In genomic region chr2:217788669-217789002, GRCh38 we compare ENCODE assay signal across 17 cellular contexts.
DNase-seq lines count a peak whose midpoint lies in the region; ATAC-seq and TF ChIP-seq lines count a peak whose summit lies in the region.
"Had no signal": no experiment of that assay in that cellular context is flagged by ENCODE, and none has a peak within 500 bp of the region (broad histone marks: within the 10 kb centered on the region; RNA-seq: fewer than 3 reads in every experiment).

No MANE protein-coding gene starts in this region.

- CTCF ChIA-PET in CD4-positive, alpha-beta T cell (lab: Charles Lee), result interaction anchor here (1.1 to 1.8 kb wide), 4 partner anchors 9 to 246 kb away, joined by 4 to 11 read pairs (median 6); no protein-coding TSS in a partner anchor

- no peak overlapping the region for H4K8ac ChIP-seq in neuronal stem cell (ENCODE audit: low read depth, low read length)

- H3K9me3 Mint-ChIP-seq in activated CD4-positive, alpha-beta T cell treated with anti-CD3 and anti-CD28 coated beads, Interleukin-2, amount 10 ng/mL, durations not matched to agents 24 days and 14 days, result no peaks in the 10 kb centered on the region
- H3K9me3 Mint-ChIP-seq in CD4-positive, alpha-beta T cell, result peaks cover 2% of the 10 kb centered on the region
- H3K9me3 Mint-ChIP-seq: activated T-cell treated with anti-CD3 and anti-CD28 coated beads, Interleukin-2, amount 50 U/mL, for 4 hours; neural crest cell had no signal

- H2AK5ac ChIP-seq in neuronal stem cell (ENCODE audit: low read depth, low read length), result peak overlapping the region; percentile 96

- H3K27me3 ChIP-seq in CD4-positive, alpha-beta T cell (ENCODE audit: control insufficient read depth, insufficient read depth, low read length), result no peaks in the 10 kb centered on the region
- peaks cover 0 to 4% (median 2%) of the 10 kb centered on the region in 3 experiments for H3K27me3 ChIP-seq in neuronal stem cell (ENCODE audit: control insufficient read depth in 3 of 3, insufficient read depth in 3 of 3, low read depth in 1 of 3, low read length in 3 of 3)
- H3K27me3 ChIP-seq: MG63, SJSA1 had no signal

- no peak overlapping the region for H2BK120ac ChIP-seq in neuronal stem cell (ENCODE audit: low read depth, low read length)

- H3K4me3 ChIP-seq in coronary artery (peak overlapping the region; percentile 3), neuronal stem cell (ENCODE audit: low read length in 2 of 2) (peak overlapping the region in 1 of 2 donors; percentile 38)
- H3K4me3 ChIP-seq: MG63, SJSA1 had no signal

- peak overlapping the region; percentile 78 for H3K18ac ChIP-seq in neuronal stem cell (ENCODE audit: low read length)

- no peak overlapping the region for H3K14ac ChIP-seq in neuronal stem cell (ENCODE audit: low read length)

- H2BK12ac ChIP-seq in neuronal stem cell (ENCODE audit: low read length), result no peak overlapping the region

- no CpG with 5 or more reads among the region's 7 CpGs for WGBS in neuronal stem cell (ENCODE audit: extremely low coverage in 2 of 2, insufficient read length in 2 of 2, insufficient replicate concordance in 1 of 2), 2 donors

- H3K4me2 ChIP-seq in neuronal stem cell (ENCODE audit: insufficient read depth, low read length, poor library complexity, severe bottlenecking), result no peak overlapping the region

- H2BK15ac ChIP-seq in neuronal stem cell (ENCODE audit: low read length), result peak overlapping the region; percentile 45

- no peak overlapping the region for H3K27ac Mint-ChIP-seq in activated CD4-positive, alpha-beta T cell treated with anti-CD3 and anti-CD28 coated beads, Interleukin-2, amount 10 ng/mL, durations not matched to agents 24 days and 14 days
- H3K27ac Mint-ChIP-seq in CD4-positive, alpha-beta T cell, result no peak overlapping the region
- H3K27ac Mint-ChIP-seq: activated CD8-positive, alpha-beta T cell treated with anti-CD3 and anti-CD28 coated beads for 36 hours; activated naive CD4-positive, alpha-beta T cell treated with anti-CD3 and anti-CD28 coated beads for 36 hours; H9; WTC11 had no signal

- intact Hi-C loops in activated CD4-positive, alpha-beta T cell treated with anti-CD3 and anti-CD28 coated beads, Interleukin-2, amount 10 ng/mL, durations not matched to agents 24 days and 14 days (cut with micrococcal nuclease), result loop anchor here (1.0 to 2.0 kb wide), 4 partner anchors 98 to 280 kb away; partner anchors contain the start of gene RUFY4
- intact Hi-C loops in CD4-positive, alpha-beta T cell (cut with DNase I, micrococcal nuclease), result loop anchor here (1.0 to 2.0 kb wide), 4 partner anchors 98 to 280 kb away; no protein-coding TSS in a partner anchor

- POLR2A ChIA-PET in CD4-positive, alpha-beta T cell (lab: Charles Lee), result interaction anchor here (0.8 kb wide), 1 partner anchor 10 kb away, joined by 3 read pairs; no protein-coding TSS in a partner anchor

- no peaks in the 10 kb centered on the region for H3K9me3 ChIP-seq in CD4-positive, alpha-beta T cell (ENCODE audit: control insufficient read depth, low read length)
- peaks cover 0 to 2% of the 10 kb centered on the region in 2 donors for H3K9me3 ChIP-seq in neuronal stem cell (replicated peaks in 1 of 2; ENCODE audit: control insufficient read depth in 2 of 2, insufficient read depth in 1 of 2, low read depth in 1 of 2, low read length in 2 of 2)
- H3K9me3 ChIP-seq: MG63, SJSA1, thoracic aorta had no signal

- H3K23ac ChIP-seq in neuronal stem cell (ENCODE audit: low read depth, low read length, poor library complexity), result no peak overlapping the region

- no peak for ATAC-seq in CD4-positive, alpha-beta T cell (ENCODE audit: poor library complexity)
- ATAC-seq in HG03457 (IDR thresholded peaks at IDR 0.05; ENCODE audit: unreplicated experiment) (no peak), HG03439 (IDR thresholded peaks at IDR 0.05; ENCODE audit: unreplicated experiment) (no peak), GM21825 (IDR thresholded peaks at IDR 0.05; ENCODE audit: unreplicated experiment) (no peak)

- H3K4me1 Mint-ChIP-seq in activated CD4-positive, alpha-beta T cell treated with anti-CD3 and anti-CD28 coated beads, Interleukin-2, amount 10 ng/mL, durations not matched to agents 24 days and 14 days, result peaks cover 33% of the 10 kb centered on the region
- H3K4me1 Mint-ChIP-seq in CD4-positive, alpha-beta T cell (ENCODE audit: low read depth), result peaks cover 21% of the 10 kb centered on the region

- H2BK5ac ChIP-seq in neuronal stem cell (ENCODE audit: low read length), result no peak overlapping the region

- H3K36me3 Mint-ChIP-seq in activated CD4-positive, alpha-beta T cell treated with anti-CD3 and anti-CD28 coated beads, Interleukin-2, amount 10 ng/mL, durations not matched to agents 24 days and 14 days (ENCODE audit: low read depth), result no peaks in the 10 kb centered on the region
- H3K36me3 Mint-ChIP-seq in CD4-positive, alpha-beta T cell (ENCODE audit: low read depth), result no peaks in the 10 kb centered on the region

- no peaks in the 10 kb centered on the region for H3K27me3 Mint-ChIP-seq in activated CD4-positive, alpha-beta T cell treated with anti-CD3 and anti-CD28 coated beads, Interleukin-2, amount 10 ng/mL, durations not matched to agents 24 days and 14 days
- no peaks in the 10 kb centered on the region for H3K27me3 Mint-ChIP-seq in CD4-positive, alpha-beta T cell
- H3K27me3 Mint-ChIP-seq: activated CD8-positive, alpha-beta T cell treated with anti-CD3 and anti-CD28 coated beads for 36 hours had no signal

- DNase-seq in activated CD4-positive, alpha-beta T cell treated with anti-CD3 and anti-CD28 coated beads, Interleukin-2, amount 10 ng/mL, durations not matched to agents 24 days and 14 days, result peak; percentile 52
- no peak for DNase-seq in activated CD4-positive, alpha-beta T cell treated with anti-CD3 and anti-CD28 coated beads for 1 hour
- no peak for DNase-seq in CD4-positive, alpha-beta T cell
- DNase-seq in coronary artery (ENCODE audit: low spot score) (no peak), neuronal stem cell (ENCODE audit: low spot score) (no peak)

- no peak overlapping the region for H3K4ac ChIP-seq in neuronal stem cell (ENCODE audit: low read length)

- no peaks in the 10 kb centered on the region for H3K36me3 ChIP-seq in neuronal stem cell (replicated peaks in 1 of 2; ENCODE audit: control insufficient read depth in 2 of 2, insufficient read depth in 2 of 2, low read length in 2 of 2)
- H3K36me3 ChIP-seq: MG63, SJSA1 had no signal

- H2AFZ ChIP-seq in neuronal stem cell (ENCODE audit: low read length), result no peak overlapping the region

- no peaks in the 10 kb centered on the region for H3K4me1 ChIP-seq in neuronal stem cell (ENCODE audit: control insufficient read depth in 2 of 2, insufficient read depth in 1 of 2, low read depth in 1 of 2, low read length in 2 of 2)
- H3K4me1 ChIP-seq: SJSA1 had no signal

- peak overlapping the region; percentile 43 for H3K4me3 Mint-ChIP-seq in activated CD4-positive, alpha-beta T cell treated with anti-CD3 and anti-CD28 coated beads, Interleukin-2, amount 10 ng/mL, durations not matched to agents 24 days and 14 days
- H3K4me3 Mint-ChIP-seq in CD4-positive, alpha-beta T cell, result peak overlapping the region; percentile 82
- H3K4me3 Mint-ChIP-seq: neural crest cell had no signal

- H3K27ac ChIP-seq in CD4-positive, alpha-beta T cell (ENCODE audit: low read depth, low read length), result no peak overlapping the region
- H3K27ac ChIP-seq in coronary artery, result peak overlapping the region in 1 of 2 donors; percentile 59
- no peak overlapping the region for H3K27ac ChIP-seq in neuronal stem cell (replicated peaks; ENCODE audit: low read length)
- H3K27ac ChIP-seq: SJSA1 had no signal

- TF ChIP-seq CTCF in CD4-positive, alpha-beta T cell (IDR thresholded peaks at IDR 0.05), result no peak
- TF ChIP-seq CTCF in coronary artery (IDR thresholded peaks at IDR 0.05), result no peak

- no peaks in the 10 kb centered on the region for H3K79me1 ChIP-seq in neuronal stem cell (ENCODE audit: low read depth, low read length)

- no peak overlapping the region for H3K9ac ChIP-seq in neuronal stem cell (ENCODE audit: low read depth, low read length, poor library complexity)

- H4K91ac ChIP-seq in neuronal stem cell (ENCODE audit: low read depth, low read length, poor library complexity), result no peak overlapping the region
